In the genomic region with DNA sequence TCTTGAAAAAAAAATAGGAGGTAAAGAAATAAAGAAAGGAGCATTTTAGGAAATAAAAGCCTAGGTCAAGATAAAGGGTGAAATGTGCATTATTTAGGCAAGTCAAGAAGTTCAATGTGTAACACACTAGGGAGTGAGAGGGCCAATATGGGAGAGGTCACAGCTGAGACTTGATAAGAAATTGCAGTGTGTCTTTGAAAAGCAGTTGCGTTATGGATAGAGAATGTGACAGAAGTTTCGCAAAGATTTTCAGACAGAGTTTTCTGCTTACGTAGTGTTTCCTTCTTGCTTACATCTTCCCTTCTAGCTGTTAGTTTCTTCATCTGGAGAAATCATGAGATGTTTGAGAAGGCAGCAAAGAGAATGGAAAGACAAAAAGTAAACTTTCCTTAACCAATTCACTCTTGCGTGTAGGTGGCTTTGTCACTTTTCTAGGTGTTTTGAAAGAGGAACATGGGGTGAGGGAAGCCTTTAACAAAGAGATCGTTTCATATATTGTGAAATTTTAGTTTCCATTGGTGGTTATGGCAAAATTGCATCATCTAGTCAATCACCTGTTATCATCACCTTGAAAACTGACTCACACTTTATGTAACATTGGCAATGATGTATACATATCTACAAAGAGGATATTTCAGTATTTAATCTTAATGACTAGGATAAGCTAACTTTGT, we compare ENCODE assay signal across 19 cellular contexts.
DNase-seq lines count a peak whose midpoint lies in the region; ATAC-seq and TF ChIP-seq lines count a peak whose summit lies in the region.
"Had no signal": no experiment of that assay in that cellular context is flagged by ENCODE, and none has a peak within 500 bp of the region (broad histone marks: within the 10 kb centered on the region; RNA-seq: fewer than 3 reads in every experiment).

No MANE protein-coding gene starts in this region.

- DNase-seq in MV-4-11 (lab: John Stamatoyannopoulos, UW) (peak; percentile 30), OCI-M1 (lab: John Stamatoyannopoulos, UW) (peak; percentile 75), epithelial cell of esophagus (ENCODE audit: low read depth) (peak; percentile 15), NCI-H187 treated with DMSO at 0.1 percent for 48 hours (lab: John Stamatoyannopoulos, UW) (no peak), DMS114 treated with DMSO at 0.1 percent for 48 hours (lab: John Stamatoyannopoulos, UW; ENCODE audit: unreplicated experiment) (no peak), midbrain (lab: John Stamatoyannopoulos, UW) (no peak)
- DNase-seq in activated naive CD4-positive, alpha-beta T cell (lab: John Stamatoyannopoulos, UW), result no peak
- DNase-seq: Calu3; CD8-positive, alpha-beta T cell; DMS53; KBM-7; NCI-H1105; NCI-H748 treated with DMSO at 0.1 percent for 48 hours; Right ventricle myocardium superior; SK-N-SH had no signal

- no peak overlapping the region for H3K4me3 ChIP-seq in epithelial cell of esophagus (ENCODE audit: low read length)
- H3K4me3 ChIP-seq: BLaER1 treated with 17β-estradiol and CSF1 and Interleukin-3, amounts not matched to agents 10 nM and 100 nM; GM23338 had no signal

- peak; percentile 55 for ATAC-seq in HG03342 (IDR thresholded peaks at IDR 0.05; ENCODE audit: unreplicated experiment)
- ATAC-seq: CD8-positive, alpha-beta T cell; GM23338; HCT116 had no signal

- TF ChIP-seq CTCF in epithelial cell of esophagus (IDR thresholded peaks at IDR 0.05; ENCODE audit: insufficient read depth, low read depth, low read length, missing control alignments), result no peak

Comparison
In these comparisons a context has a peak if more than half of its experiments do, and no peak if none do; other contexts are left out.
1. DNase-seq: peak in MV-4-11 (single experiment), OCI-M1 (single experiment) and epithelial cell of esophagus (single experiment); none in NCI-H187 treated with DMSO at 0.1 percent for 48 hours (single experiment), activated naive CD4-positive, alpha-beta T cell (0 of 4), DMS114 treated with DMSO at 0.1 percent for 48 hours (single experiment) and midbrain (single experiment).